22 cellular contexts compared by ENCODE assay signal in the genomic region with DNA sequence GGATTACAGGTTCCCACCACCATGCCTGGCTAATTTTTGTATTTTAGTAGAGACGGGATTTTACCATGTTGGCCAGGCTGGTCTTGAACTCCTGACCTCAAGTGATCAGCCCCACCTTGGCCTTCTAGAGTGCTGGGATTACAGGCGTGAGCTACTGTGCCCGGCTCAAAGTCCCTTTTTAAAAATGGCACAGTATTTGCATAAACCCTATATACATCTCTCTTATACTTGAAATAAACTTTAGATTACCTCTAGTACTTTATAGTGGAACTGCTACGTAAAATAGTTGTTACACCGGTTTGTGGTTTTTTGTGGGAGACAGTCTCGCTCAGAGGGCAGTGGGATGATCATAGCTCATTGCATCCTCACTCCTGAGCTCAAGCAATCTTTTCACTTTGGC.
"Had no signal": no experiment of that assay in that cellular context is flagged by ENCODE, and none has a peak within 500 bp of the region (broad histone marks: within the 10 kb centered on the region; RNA-seq: fewer than 3 reads in every experiment).

No MANE protein-coding gene starts in this region.

- H3K9me3 ChIP-seq: breast epithelium, esophagus muscularis mucosa, gastrocnemius medialis, thyroid gland, upper lobe of right lung had no signal

- H3K4me3 Mint-ChIP-seq: activated naive CD4-positive, alpha-beta T cell treated with anti-CD3 and anti-CD28 coated beads, Interleukin-2, amount 10 ng/mL, durations not matched to agents 7 days and 5 days; activated T-cell treated with anti-CD3 and anti-CD28 coated beads, Interleukin-2, amount 50 U/mL, for 4 hours; central memory CD8-positive, alpha-beta T cell; T-cell; T-helper 2 cell treated with Interferon-gamma antibody and Interleukin-4, amounts not matched to agents 5 μg/mL and 100 μg/mL, for 36 hours had no signal

- H3K27me3 Mint-ChIP-seq: activated naive CD4-positive, alpha-beta T cell treated with anti-CD3 and anti-CD28 coated beads, Interleukin-2, amount 10 ng/mL, durations not matched to agents 7 days and 5 days; central memory CD8-positive, alpha-beta T cell; T-cell had no signal

- H3K4me1 Mint-ChIP-seq: activated naive CD4-positive, alpha-beta T cell treated with anti-CD3 and anti-CD28 coated beads, Interleukin-2, amount 10 ng/mL, durations not matched to agents 7 days and 5 days had no signal

- DNase-seq: activated effector memory CD4-positive, alpha-beta T cell treated with anti-CD3 and anti-CD28 coated beads, Interleukin-2, amount 50 U/mL, for 16 hours; activated naive CD4-positive, alpha-beta T cell treated with anti-CD3 and anti-CD28 coated beads, Interleukin-2, amount 10 ng/mL, durations not matched to agents 7 days and 5 days; activated T-cell treated with anti-CD3 and anti-CD28 coated beads, Interleukin-2, amount 50 U/mL, for 4 hours; dorsolateral prefrontal cortex; gastrocnemius medialis; hippocampal formation; left ventricle myocardium superior; mammary epithelial cell; retina; stimulated activated CD4-positive, alpha-beta T cell treated with anti-CD3 and anti-CD28 coated beads, Interleukin-2, amount 100 ng/mL, for 48 hours; stimulated activated naive CD4-positive, alpha-beta T cell treated with Interleukin-2 at 50 U/mL for 16 hours; substantia nigra; T-cell; thyroid gland; upper lobe of right lung; WERI-Rb-1 had no signal

- FAIRE-seq: colon, TTC549 had no signal

- H3K36me3 ChIP-seq: breast epithelium had no signal

- ATAC-seq: activated T-cell treated with anti-CD3 and anti-CD28 coated beads, Interleukin-2, amount 50 U/mL, for 4 hours; gastrocnemius medialis; left ventricle myocardium superior; T-cell; upper lobe of right lung had no signal

- H3K9me3 Mint-ChIP-seq: activated naive CD4-positive, alpha-beta T cell treated with anti-CD3 and anti-CD28 coated beads, Interleukin-2, amount 10 ng/mL, durations not matched to agents 7 days and 5 days; activated T-cell treated with anti-CD3 and anti-CD28 coated beads, Interleukin-2, amount 50 U/mL, for 4 hours; central memory CD8-positive, alpha-beta T cell; T-cell; T-helper 2 cell treated with Interferon-gamma antibody and Interleukin-4, amounts not matched to agents 5 μg/mL and 100 μg/mL, for 36 hours had no signal

- H3K27ac Mint-ChIP-seq: activated naive CD4-positive, alpha-beta T cell treated with anti-CD3 and anti-CD28 coated beads, Interleukin-2, amount 10 ng/mL, durations not matched to agents 7 days and 5 days; T-helper 2 cell treated with Interferon-gamma antibody and Interleukin-4, amounts not matched to agents 5 μg/mL and 100 μg/mL, for 36 hours had no signal

- H3K4me3 ChIP-seq: breast epithelium, dorsolateral prefrontal cortex, esophagus muscularis mucosa, gastrocnemius medialis, thyroid gland, upper lobe of right lung had no signal

- H3K27me3 ChIP-seq: breast epithelium, dorsolateral prefrontal cortex, esophagus muscularis mucosa, gastrocnemius medialis, thyroid gland, upper lobe of right lung had no signal

- H3K27ac ChIP-seq: esophagus muscularis mucosa, thyroid gland, upper lobe of right lung, WERI-Rb-1 had no signal
